10 cellular contexts compared by ENCODE assay signal in the genomic region with DNA sequence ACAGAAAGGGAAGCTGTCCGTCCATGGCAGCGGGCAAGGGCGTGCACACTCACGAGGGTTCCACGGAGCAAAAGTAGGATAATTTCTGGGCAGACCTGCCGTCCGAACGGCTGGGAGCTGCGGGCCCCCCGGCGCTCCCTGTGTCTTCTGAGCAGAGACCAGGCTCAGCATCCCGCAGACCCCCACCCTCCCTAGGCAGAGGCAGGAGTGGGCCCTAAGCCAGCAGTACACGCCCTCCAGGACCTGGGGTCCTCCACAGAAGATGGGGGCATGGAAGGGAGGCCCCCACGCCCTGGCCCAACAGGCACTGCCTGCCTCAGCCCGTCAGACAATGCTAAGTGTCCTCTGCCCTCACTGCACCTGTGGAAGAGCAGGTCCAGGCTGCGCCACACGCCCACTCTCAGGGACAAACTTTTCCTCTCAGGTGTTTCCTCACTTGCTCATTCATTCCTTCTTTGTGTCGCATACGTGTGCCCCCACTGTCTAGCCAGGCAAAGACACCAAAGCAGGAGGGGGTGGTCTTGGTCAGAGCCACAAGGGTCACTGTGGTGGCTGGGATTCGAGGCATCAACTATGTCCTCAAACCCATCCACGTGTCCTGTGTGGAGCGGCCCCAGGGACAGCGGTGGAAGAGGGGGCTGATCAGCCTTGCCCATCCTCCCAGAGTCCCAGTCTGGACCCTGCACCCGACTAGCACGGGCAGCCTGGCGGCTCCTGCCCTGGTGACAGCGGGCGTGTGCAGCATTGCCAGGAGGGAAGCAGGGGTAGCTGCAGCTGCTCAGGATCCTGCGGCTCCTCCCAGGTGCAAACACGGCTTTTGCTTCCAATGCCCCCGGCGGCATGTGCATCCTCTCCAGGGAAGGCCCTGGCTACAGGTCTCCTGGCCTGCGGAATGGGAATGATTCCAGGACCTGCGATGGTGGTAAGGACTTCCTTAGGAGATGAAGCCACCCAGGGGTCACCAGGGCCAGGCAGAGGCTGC. TPM values are rescaled to one million over a fixed set of nuclear protein-coding genes. Genes with fewer than 3 reads are reported as not detected.
DNase-seq lines count a peak whose midpoint lies in the region; ATAC-seq, FAIRE-seq and TF ChIP-seq lines count a peak whose summit lies in the region.
"Had no signal": no experiment of that assay in that cellular context is flagged by ENCODE, and none has a peak within 500 bp of the region (broad histone marks: within the 10 kb centered on the region; RNA-seq: fewer than 3 reads in every experiment).

No MANE protein-coding gene starts in this region.

- peak overlapping the region; percentile 72 for H2AFZ ChIP-seq in keratinocyte (ENCODE audit: control insufficient read depth, low read length)

- no peak for TF ChIP-seq CTCF in keratinocyte (optimal IDR thresholded peaks at IDR 0.05 in 1 of 3, IDR thresholded peaks at IDR 0.05 in 1 of 3, conservative IDR thresholded peaks at IDR 0.05 in 1 of 3; ENCODE audit: extremely low read depth in 1 of 3, insufficient read depth in 2 of 3, low read length in 3 of 3)
- no peak for TF ChIP-seq CTCF in suprapubic skin (IDR thresholded peaks at IDR 0.05)

- no peak for ATAC-seq in HG03432 (IDR thresholded peaks at IDR 0.05; ENCODE audit: unreplicated experiment)

- peak overlapping the region in 2 of 3 experiments; percentile 43 to 47 for H3K4me3 ChIP-seq in keratinocyte (ENCODE audit: control insufficient read depth in 2 of 3, extremely low read depth in 1 of 3, insufficient read depth in 2 of 3, low read depth in 1 of 3, low read length in 3 of 3)
- no peak overlapping the region for H3K4me3 ChIP-seq in suprapubic skin

- WGBS in suprapubic skin = 66% methylated on average over 25 of the region's 34 CpGs

- peaks cover 22% of the 10 kb centered on the region for H3K4me1 ChIP-seq in keratinocyte (ENCODE audit: control insufficient read depth, extremely low read depth, insufficient read depth, low read length)
- H3K4me1 ChIP-seq in suprapubic skin = peaks cover 52% of the 10 kb centered on the region

- TF ChIP-seq EP300 in suprapubic skin (IDR thresholded peaks at IDR 0.05) = no peak

- H3K27me3 ChIP-seq in keratinocyte (ENCODE audit: control insufficient read depth, extremely low read depth, insufficient read depth, low read length) = no peaks in the 10 kb centered on the region
- H3K27me3 ChIP-seq in suprapubic skin = peaks cover 15% of the 10 kb centered on the region

- peak overlapping the region; percentile 89 for H3K9ac ChIP-seq in keratinocyte (ENCODE audit: control insufficient read depth, extremely low read depth, insufficient read depth, low read length)

- H3K27ac ChIP-seq in keratinocyte (ENCODE audit: control insufficient read depth, insufficient read depth, low read length) (peak overlapping the region; percentile 95), suprapubic skin (peak overlapping the region; percentile 95)

- FAIRE-seq in keratinocyte (lab: Jason Lieb, UNC) = no peak
- FAIRE-seq: GM18507 had no signal

- peak overlapping the region; percentile 91 for H3K4me2 ChIP-seq in keratinocyte (ENCODE audit: control insufficient read depth, extremely low read depth, insufficient read depth, low read depth, low read length)

- no peak overlapping the region for H3K27ac Mint-ChIP-seq in activated naive CD4-positive, alpha-beta T cell treated with anti-CD3 and anti-CD28 coated beads, Interleukin-2, amount 50 U/mL, for 24 hours

- H3K36me3 Mint-ChIP-seq in activated naive CD4-positive, alpha-beta T cell treated with anti-CD3 and anti-CD28 coated beads, Interleukin-2, amount 50 U/mL, for 24 hours = no peaks in the 10 kb centered on the region

- H3K27me3 Mint-ChIP-seq in activated naive CD4-positive, alpha-beta T cell treated with anti-CD3 and anti-CD28 coated beads, Interleukin-2, amount 50 U/mL, for 24 hours = peaks cover 17% of the 10 kb centered on the region

- TF ChIP-seq POLR2A in suprapubic skin (IDR thresholded peaks at IDR 0.05) (no peak), erythroblast (IDR thresholded peaks at IDR 0.05; ENCODE audit: low read length) (no peak)

- H3K4me3 Mint-ChIP-seq in activated naive CD4-positive, alpha-beta T cell treated with anti-CD3 and anti-CD28 coated beads, Interleukin-2, amount 50 U/mL, for 24 hours = peak overlapping the region; percentile 57

- peaks cover 4% of the 10 kb centered on the region for H3K4me1 Mint-ChIP-seq in activated naive CD4-positive, alpha-beta T cell treated with anti-CD3 and anti-CD28 coated beads, Interleukin-2, amount 50 U/mL, for 24 hours

- H3K9me3 ChIP-seq in keratinocyte (ENCODE audit: control insufficient read depth, low read depth, low read length) = no peaks in the 10 kb centered on the region
- H3K9me3 ChIP-seq in suprapubic skin = no peaks in the 10 kb centered on the region

- DNase-seq in SHP77 (lab: John Stamatoyannopoulos, UW) = peak; percentile 11 to 66
- no peak for DNase-seq in SHP77 treated with DMSO at 0.1 percent for 48 hours (lab: John Stamatoyannopoulos, UW)
- DNase-seq in keratinocyte (ENCODE audit: low read depth, low spot score) = no peak
- DNase-seq in suprapubic skin (ENCODE audit: low spot score in 2 of 2) = peak; percentile 73 to 77
- no peak for DNase-seq in activated gamma-delta T cell treated with Interleukin-2 at 50 U/mL for 16 hours
- DNase-seq in erythroblast (lab: John Stamatoyannopoulos, UW) = no peak
- DNase-seq: cortex of kidney had no signal

- H3K36me3 ChIP-seq in keratinocyte (ENCODE audit: control insufficient read depth in 2 of 2, extremely low read depth in 1 of 2, insufficient read depth in 2 of 2, low read length in 2 of 2) (no peaks in the 10 kb centered on the region), suprapubic skin (no peaks in the 10 kb centered on the region)

- dilution Hi-C loops in keratinocyte (cut with MboI; ENCODE audit: extremely low pct_ligation_motif_present, low sequenced_read_pairs) = no loop called here

- no peaks in the 10 kb centered on the region for H3K9me1 ChIP-seq in keratinocyte (ENCODE audit: control insufficient read depth, extremely low read depth, insufficient read depth, low read length)

- H3K9me3 Mint-ChIP-seq in activated naive CD4-positive, alpha-beta T cell treated with anti-CD3 and anti-CD28 coated beads, Interleukin-2, amount 50 U/mL, for 24 hours = no peaks in the 10 kb centered on the region

- peaks cover 21% of the 10 kb centered on the region for H3K79me2 ChIP-seq in keratinocyte (ENCODE audit: control insufficient read depth, insufficient read depth, low read length)

- no peaks in the 10 kb centered on the region for H4K20me1 ChIP-seq in keratinocyte (ENCODE audit: control insufficient read depth, extremely low read depth, insufficient read depth, low read length)

RNA-seq across cellular contexts. Expression of gene GPC1, which starts 2.4 kb away (rescaled TPM):
- 46.6 to 117 TPM (median 75.0 TPM) in 3 replicates for polyA plus RNA-seq in keratinocyte
- polyA plus RNA-seq in keratinocyte (2011; ENCODE audit: low read depth) = 105 TPM
- polyA plus RNA-seq in keratinocyte (2011; cell fraction: cytosol; rRNA removed) = 23.2 and 63.7 TPM in 2 replicates
- polyA plus RNA-seq in keratinocyte (2011; cell fraction: nucleus; rRNA removed) = 161 and 211 TPM in 2 replicates
- 87.4 and 108 TPM in 2 replicates for polyA plus RNA-seq in keratinocyte (2012; ENCODE audit: low replicate concordance)
- 60.5 to 117 TPM (median 94.2 TPM) in 3 replicates for polyA minus RNA-seq in keratinocyte
- polyA minus RNA-seq in keratinocyte (2011; cell fraction: cytosol; rRNA and poly(A)+ RNA removed) = 188 TPM
- polyA minus RNA-seq in keratinocyte (2011; cell fraction: nucleus; rRNA and poly(A)+ RNA removed) = 272 and 312 TPM in 2 replicates
- 100 to 1,000 TPM; 130 to 164 (median 145) TPM for total RNA-seq in suprapubic skin

Comparison
In these comparisons a context has a peak if more than half of its experiments do, and no peak if none do; other contexts are left out.
1. DNase-seq: peak in SHP77 (2 of 2) and suprapubic skin (2 of 2); none in SHP77 treated with DMSO at 0.1 percent for 48 hours (single experiment), keratinocyte (single experiment), activated gamma-delta T cell treated with Interleukin-2 at 50 U/mL for 16 hours (single experiment) and erythroblast (0 of 2).